ENCODE assay signal across 34 cellular contexts in genomic region chr5:112563169-112563826, GRCh38.
"Had no signal": no experiment of that assay in that cellular context is flagged by ENCODE, and none has a peak within 500 bp of the region (broad histone marks: within the 10 kb centered on the region; RNA-seq: fewer than 3 reads in every experiment).

No MANE protein-coding gene starts in this region.

- DNase-seq: activated B cell treated with CpG ODN at 0.5 μM for 24 hours; activated CD4-positive, alpha-beta memory T cell treated with anti-CD3 and anti-CD28 coated beads for 36 hours; activated CD4-positive, alpha-beta T cell treated with anti-CD3 and anti-CD28 coated beads for 4 hours; activated CD4-positive, alpha-beta T cell treated with anti-CD3 and anti-CD28 coated beads, Interleukin-2, amount 50 U/mL, for 1 hour; activated CD4-positive, CD25-positive, alpha-beta regulatory T cell treated with anti-CD3 and anti-CD28 coated beads, Interleukin-2, amount 50 U/mL, for 72 hours; activated CD8-positive, alpha-beta memory T cell treated with anti-CD3 and anti-CD28 coated beads, Interleukin-2, amount 50 U/mL, for 4 hours; activated effector memory CD4-positive, alpha-beta T cell treated with Interleukin-2 at 50 U/mL for 16 hours; activated naive CD4-positive, alpha-beta T cell treated with anti-CD3 and anti-CD28 coated beads, Interleukin-2, amount 10 ng/mL, durations not matched to agents 7 days and 5 days; activated naive CD8-positive, alpha-beta T cell treated with anti-CD3 and anti-CD28 coated beads, Interleukin-2, amount 50 U/mL, for 24 hours; activated T-cell treated with anti-CD3 and anti-CD28 coated beads for 4 hours; activated T-cell treated with anti-CD3 and anti-CD28 coated beads, Interleukin-2, amount 50 U/mL, for 4 hours; anterior cingulate cortex; caudate nucleus; cerebellar nuclear complex; cortex of kidney; MG63; NCI-H1048; NCI-H1105 treated with DMSO at 0.1 percent for 48 hours; NCI-H1436 treated with DMSO at 0.1 percent for 48 hours; NCI-H1694 treated with DMSO at 0.1 percent for 48 hours; NCI-H2029 treated with DMSO at 0.1 percent for 48 hours; NCI-H2107; NCI-H2171; NCI-H510A; NCI-H526; NCI-H748 treated with DMSO at 0.1 percent for 48 hours; OCI-M1; Right ventricle myocardium superior; SW 1271; T-helper 1 cell; T-helper 2 cell; T-helper 9 cell had no signal

- H3K36me3 ChIP-seq: MG63 had no signal

- FAIRE-seq: bronchial epithelial cell had no signal

- H3K4me3 ChIP-seq: MG63 had no signal

- H3K27ac ChIP-seq: VCaP had no signal

- ATAC-seq: activated naive CD8-positive, alpha-beta T cell treated with anti-CD3 and anti-CD28 coated beads, Interleukin-2, amount 50 U/mL, for 24 hours; activated T-cell treated with anti-CD3 and anti-CD28 coated beads, Interleukin-2, amount 50 U/mL, for 4 hours had no signal
